ENCODE assay signal across 26 cellular contexts in the genomic region with DNA sequence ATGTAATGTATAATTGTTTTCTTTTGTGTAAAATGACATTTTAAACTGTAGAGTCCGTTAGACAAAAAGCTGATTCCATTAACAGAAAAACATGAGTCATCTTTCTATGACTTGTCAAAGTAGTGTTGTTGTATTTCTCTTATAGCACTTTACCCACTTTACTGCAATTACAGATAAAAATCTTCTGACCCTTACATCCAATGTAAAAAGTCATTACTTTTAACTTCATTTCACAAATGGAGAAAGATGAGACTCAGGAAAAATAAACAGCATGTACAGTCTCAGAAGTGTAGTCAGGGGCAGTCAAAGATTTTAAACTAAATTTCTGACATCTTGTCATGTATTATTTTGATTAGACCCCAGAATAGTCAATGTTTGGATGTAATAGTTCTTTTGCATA.
"Had no signal": no experiment of that assay in that cellular context is flagged by ENCODE, and none has a peak within 500 bp of the region (broad histone marks: within the 10 kb centered on the region; RNA-seq: fewer than 3 reads in every experiment).

No MANE protein-coding gene starts in this region.

- H3K4me3 ChIP-seq: colonic mucosa, coronary artery, dorsolateral prefrontal cortex, esophagus muscularis mucosa, esophagus squamous epithelium, gastrocnemius medialis, gastroesophageal sphincter, heart left ventricle, heart right ventricle had no signal

- DNase-seq: colonic mucosa; cortex of kidney; dermis blood vessel endothelial cell; dorsolateral prefrontal cortex; effector CD4-positive, alpha-beta T cell; effector CD8-positive, alpha-beta T cell; effector memory CD4-positive, alpha-beta T cell; effector memory CD8-positive, alpha-beta T cell; endodermal cell; erythroblast; esophagus squamous epithelium; foreskin fibroblast; foreskin keratinocyte; foreskin melanocyte; gastrocnemius medialis; glutamatergic neuron; head of caudate nucleus; heart left ventricle; heart right ventricle had no signal

- ATAC-seq: effector memory CD8-positive, alpha-beta T cell; esophagus mucosa; foreskin keratinocyte; gastrocnemius medialis; gastroesophageal sphincter; heart left ventricle; heart right ventricle had no signal

- FAIRE-seq: colon, endometrium, endothelial cell of umbilical vein had no signal
